ENCODE assay signal across 11 cellular contexts in the genomic region with DNA sequence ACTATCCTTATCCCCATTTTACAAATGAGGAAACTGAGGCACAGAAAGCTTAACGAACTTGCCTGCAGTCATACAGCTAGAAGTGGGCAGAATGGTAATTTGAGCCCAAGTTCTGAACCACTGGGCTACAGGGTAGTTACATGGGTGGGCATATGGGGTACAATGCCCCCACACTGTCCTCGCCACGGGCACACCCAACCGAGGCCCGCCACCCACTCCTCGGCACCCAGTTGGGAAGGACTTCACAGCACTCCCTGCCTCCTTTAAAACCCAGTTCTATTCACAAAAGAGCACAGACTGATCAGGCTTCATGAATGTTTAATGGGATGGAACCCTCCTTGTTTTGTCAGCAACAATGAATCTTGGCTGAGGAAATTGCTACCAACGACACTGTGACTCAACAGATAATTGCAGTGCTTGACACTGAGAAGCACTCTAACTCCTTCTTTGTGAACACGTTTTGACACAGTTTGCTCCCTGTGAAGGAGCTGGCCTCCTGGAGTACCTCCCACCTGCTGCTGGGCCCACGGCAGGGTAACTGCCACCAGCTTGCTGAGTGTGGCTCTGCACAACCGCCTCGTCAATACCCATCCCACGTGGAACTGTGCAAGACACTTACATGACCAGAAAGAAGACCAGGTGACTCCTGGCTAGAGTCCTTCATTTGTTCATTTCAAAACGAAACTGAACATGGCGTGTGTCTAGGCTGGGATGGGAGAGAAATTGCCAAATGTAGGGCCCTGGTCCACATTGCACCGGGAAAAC.
A peak's percentile ranks its signal among the peaks of the same experiment; 100 is the strongest.
DNase-seq lines count a peak whose midpoint lies in the region; ATAC-seq and TF ChIP-seq lines count a peak whose summit lies in the region.
"Had no signal": no experiment of that assay in that cellular context is flagged by ENCODE, and none has a peak within 500 bp of the region (broad histone marks: within the 10 kb centered on the region; RNA-seq: fewer than 3 reads in every experiment).

No MANE protein-coding gene starts in this region.

- peak overlapping the region; percentile 81 for H2AFZ ChIP-seq in neuronal stem cell (ENCODE audit: low read length)

- no peaks in the 10 kb centered on the region for H3K79me1 ChIP-seq in neuronal stem cell (ENCODE audit: low read depth, low read length)

- H3K4me1 Mint-ChIP-seq in activated naive CD4-positive, alpha-beta T cell treated with anti-CD3 and anti-CD28 coated beads for 36 hours (ENCODE audit: low read depth) = no peaks in the 10 kb centered on the region

- H2BK15ac ChIP-seq in neuronal stem cell (ENCODE audit: low read length) = no peak overlapping the region

- H3K23ac ChIP-seq in neuronal stem cell (ENCODE audit: low read depth, low read length, poor library complexity) = no peak overlapping the region

- WGBS in neuronal stem cell (ENCODE audit: extremely low coverage in 2 of 2, insufficient read length in 2 of 2, insufficient replicate concordance in 1 of 2), 2 donors = no CpG with 5 or more reads among the region's 15 CpGs

- ATAC-seq in GM21381 (IDR thresholded peaks at IDR 0.05; ENCODE audit: unreplicated experiment) (no peak), HG03095 (IDR thresholded peaks at IDR 0.05; ENCODE audit: unreplicated experiment) (no peak)

- peak overlapping the region; percentile 70 for H2AK5ac ChIP-seq in neuronal stem cell (ENCODE audit: low read depth, low read length)

- H3K4ac ChIP-seq in neuronal stem cell (ENCODE audit: low read length) = no peak overlapping the region

- peaks cover 27 to 34% of the 10 kb centered on the region in 2 donors for H3K4me1 ChIP-seq in neuronal stem cell (ENCODE audit: control insufficient read depth in 2 of 2, insufficient read depth in 1 of 2, low read depth in 1 of 2, low read length in 2 of 2)
- H3K4me1 ChIP-seq: prostate gland had no signal

- no peak for TF ChIP-seq CTCF in epithelial cell of esophagus (IDR thresholded peaks at IDR 0.05; ENCODE audit: insufficient read depth, low read depth, low read length, missing control alignments)

- no peaks in the 10 kb centered on the region for H3K36me3 Mint-ChIP-seq in activated naive CD4-positive, alpha-beta T cell treated with anti-CD3 and anti-CD28 coated beads for 36 hours (ENCODE audit: low read depth)

- H3K9me3 Mint-ChIP-seq in activated naive CD4-positive, alpha-beta T cell treated with anti-CD3 and anti-CD28 coated beads for 36 hours = no peaks in the 10 kb centered on the region

- no peak overlapping the region for H3K14ac ChIP-seq in neuronal stem cell (ENCODE audit: low read length)

- H2BK12ac ChIP-seq in neuronal stem cell (ENCODE audit: low read length) = peak overlapping the region; percentile 63

- no peak overlapping the region for H4K8ac ChIP-seq in neuronal stem cell (ENCODE audit: low read depth, low read length)

- no peak for TF ChIP-seq RAD21 in Ishikawa (IDR thresholded peaks at IDR 0.05; ENCODE audit: low read depth)

- peaks cover 0 to 2% of the 10 kb centered on the region in 2 donors for H3K9me3 ChIP-seq in neuronal stem cell (replicated peaks in 1 of 2; ENCODE audit: control insufficient read depth in 2 of 2, insufficient read depth in 1 of 2, low read depth in 1 of 2, low read length in 2 of 2)
- H3K9me3 ChIP-seq: prostate gland had no signal

- no peak overlapping the region for H2BK120ac ChIP-seq in neuronal stem cell (ENCODE audit: low read depth, low read length)

- no peak overlapping the region for H4K91ac ChIP-seq in neuronal stem cell (ENCODE audit: low read depth, low read length, poor library complexity)

- H3K4me3 ChIP-seq in epithelial cell of esophagus (ENCODE audit: low read length) (no peak overlapping the region), neuronal stem cell (ENCODE audit: low read length in 2 of 2) (peak overlapping the region in 1 of 2 donors; percentile 2)
- H3K4me3 ChIP-seq: prostate gland had no signal

- intact Hi-C loops in activated naive CD4-positive, alpha-beta T cell treated with anti-CD3 and anti-CD28 coated beads for 36 hours (cut with micrococcal nuclease) = no loop called here

- TF ChIP-seq EP300 in Ishikawa (IDR thresholded peaks at IDR 0.05; ENCODE audit: borderline replicate concordance) = peak; percentile 63; the same call in 1 of the 2 replicates

- peak overlapping the region; percentile 76 for H3K18ac ChIP-seq in neuronal stem cell (ENCODE audit: low read length)

- H3K4me3 Mint-ChIP-seq in activated naive CD4-positive, alpha-beta T cell treated with anti-CD3 and anti-CD28 coated beads for 36 hours = no peak overlapping the region

- peaks cover 0 to 4% (median 0%) of the 10 kb centered on the region in 3 experiments for H3K27me3 ChIP-seq in neuronal stem cell (ENCODE audit: control insufficient read depth in 3 of 3, insufficient read depth in 3 of 3, low read depth in 1 of 3, low read length in 3 of 3)

- H3K27ac ChIP-seq in neuronal stem cell (replicated peaks; ENCODE audit: low read length) = peak overlapping the region; percentile 5
- H3K27ac ChIP-seq: prostate gland had no signal

- no peak overlapping the region for H3K9ac ChIP-seq in neuronal stem cell (ENCODE audit: low read depth, low read length, poor library complexity)

- no peak overlapping the region for H3K27ac Mint-ChIP-seq in activated naive CD4-positive, alpha-beta T cell treated with anti-CD3 and anti-CD28 coated beads for 36 hours

- CTCF ChIA-PET in activated naive CD4-positive, alpha-beta T cell treated with anti-CD3 and anti-CD28 coated beads for 36 hours (lab: Charles Lee) = interaction anchor here (0.9 kb wide), 1 partner anchor 106 kb away, joined by 3 read pairs; no protein-coding TSS in a partner anchor

- peaks cover 3% of the 10 kb centered on the region for H3K27me3 Mint-ChIP-seq in activated naive CD4-positive, alpha-beta T cell treated with anti-CD3 and anti-CD28 coated beads for 36 hours (ENCODE audit: low read depth)

- H3K4me2 ChIP-seq in neuronal stem cell (ENCODE audit: insufficient read depth, low read length, poor library complexity, severe bottlenecking) = no peak overlapping the region

- DNase-seq in NCI-H526 (lab: John Stamatoyannopoulos, UW) (peak; percentile 74 to 78), epithelial cell of esophagus (ENCODE audit: low read depth) (peak; percentile 69), neuronal stem cell (ENCODE audit: low spot score) (no peak), GDM1 (lab: John Stamatoyannopoulos, UW) (no peak)
- DNase-seq in activated naive CD4-positive, alpha-beta T cell treated with anti-CD3 and anti-CD28 coated beads for 36 hours = no peak
- DNase-seq: NCI-H1930, T-helper 2 cell had no signal

- no peaks in the 10 kb centered on the region for H3K36me3 ChIP-seq in neuronal stem cell (replicated peaks in 1 of 2; ENCODE audit: control insufficient read depth in 2 of 2, insufficient read depth in 2 of 2, low read length in 2 of 2)
- H3K36me3 ChIP-seq: prostate gland had no signal

- no peak overlapping the region for H2BK5ac ChIP-seq in neuronal stem cell (ENCODE audit: low read length)

TF ChIP-seq in Ishikawa, 13 proteins besides CTCF, POLR2A, EP300 and RAD21:
- TF ChIP-seq CEBPB (IDR thresholded peaks at IDR 0.05) = peak; percentile 23; the same call in 1 of the 2 replicates
- TF ChIP-seq MAX (IDR thresholded peaks at IDR 0.05) = peak; percentile 12; the same call in 1 of the 2 replicates
- TF ChIP-seq TAF1 (IDR thresholded peaks at IDR 0.05; ENCODE audit: low read depth) = no peak
- TF ChIP-seq, protein P1, sequence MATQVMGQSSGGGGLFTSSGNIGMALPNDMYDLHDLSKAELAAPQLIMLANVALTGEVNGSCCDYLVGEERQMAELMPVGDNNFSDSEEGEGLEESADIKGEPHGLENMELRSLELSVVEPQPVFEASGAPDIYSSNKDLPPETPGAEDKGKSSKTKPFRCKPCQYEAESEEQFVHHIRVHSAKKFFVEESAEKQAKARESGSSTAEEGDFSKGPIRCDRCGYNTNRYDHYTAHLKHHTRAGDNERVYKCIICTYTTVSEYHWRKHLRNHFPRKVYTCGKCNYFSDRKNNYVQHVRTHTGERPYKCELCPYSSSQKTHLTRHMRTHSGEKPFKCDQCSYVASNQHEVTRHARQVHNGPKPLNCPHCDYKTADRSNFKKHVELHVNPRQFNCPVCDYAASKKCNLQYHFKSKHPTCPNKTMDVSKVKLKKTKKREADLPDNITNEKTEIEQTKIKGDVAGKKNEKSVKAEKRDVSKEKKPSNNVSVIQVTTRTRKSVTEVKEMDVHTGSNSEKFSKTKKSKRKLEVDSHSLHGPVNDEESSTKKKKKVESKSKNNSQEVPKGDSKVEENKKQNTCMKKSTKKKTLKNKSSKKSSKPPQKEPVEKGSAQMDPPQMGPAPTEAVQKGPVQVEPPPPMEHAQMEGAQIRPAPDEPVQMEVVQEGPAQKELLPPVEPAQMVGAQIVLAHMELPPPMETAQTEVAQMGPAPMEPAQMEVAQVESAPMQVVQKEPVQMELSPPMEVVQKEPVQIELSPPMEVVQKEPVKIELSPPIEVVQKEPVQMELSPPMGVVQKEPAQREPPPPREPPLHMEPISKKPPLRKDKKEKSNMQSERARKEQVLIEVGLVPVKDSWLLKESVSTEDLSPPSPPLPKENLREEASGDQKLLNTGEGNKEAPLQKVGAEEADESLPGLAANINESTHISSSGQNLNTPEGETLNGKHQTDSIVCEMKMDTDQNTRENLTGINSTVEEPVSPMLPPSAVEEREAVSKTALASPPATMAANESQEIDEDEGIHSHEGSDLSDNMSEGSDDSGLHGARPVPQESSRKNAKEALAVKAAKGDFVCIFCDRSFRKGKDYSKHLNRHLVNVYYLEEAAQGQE (IDR thresholded peaks at IDR 0.05; ENCODE audit: low read depth) = no peak
- peak; percentile 40; the same call in 1 of the 2 replicates for TF ChIP-seq NFIC (IDR thresholded peaks at IDR 0.05)
- 0 out of 2 replicates have a peak, but pooled peaks have one; percentile 7 for TF ChIP-seq TEAD4 (IDR thresholded peaks at IDR 0.05)
- TF ChIP-seq FOXM1 (IDR thresholded peaks at IDR 0.05; ENCODE audit: borderline replicate concordance, low read depth) = no peak
- peak; percentile 63; the same call in 1 of the 2 replicates for TF ChIP-seq TCF12 (IDR thresholded peaks at IDR 0.05; ENCODE audit: low read depth)

Comparison
In these comparisons a context has a peak if more than half of its experiments do, and no peak if none do; other contexts are left out.
1. DNase-seq: peak in NCI-H526 (2 of 2) and epithelial cell of esophagus (single experiment); none in neuronal stem cell (single experiment), GDM1 (single experiment) and activated naive CD4-positive, alpha-beta T cell treated with anti-CD3 and anti-CD28 coated beads for 36 hours (single experiment).